12 cellular contexts compared by ENCODE assay signal in the genomic region with DNA sequence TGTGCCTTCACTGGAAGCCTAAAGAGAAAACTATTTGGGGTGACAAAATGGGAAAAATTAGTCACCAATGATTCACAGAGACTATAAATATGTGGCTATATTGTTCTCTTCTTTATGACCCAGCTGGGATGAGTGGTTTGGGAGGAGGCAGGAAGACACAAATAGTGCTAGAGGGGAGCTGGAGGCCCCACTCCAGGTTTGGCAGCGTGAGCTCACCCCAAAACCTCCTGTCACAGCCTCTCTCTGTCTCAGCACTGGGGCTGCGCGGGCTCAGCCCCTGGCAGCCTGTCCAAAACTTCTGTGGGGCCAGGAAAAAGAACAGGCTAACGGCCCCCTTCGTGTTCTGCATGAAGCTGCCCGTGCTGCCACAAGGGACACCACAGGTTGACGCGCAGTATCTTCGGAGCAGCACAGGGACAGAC.
DNase-seq lines count a peak whose midpoint lies in the region; ATAC-seq, FAIRE-seq and TF ChIP-seq lines count a peak whose summit lies in the region.
"Had no signal": no experiment of that assay in that cellular context is flagged by ENCODE, and none has a peak within 500 bp of the region (broad histone marks: within the 10 kb centered on the region; RNA-seq: fewer than 3 reads in every experiment).

No MANE protein-coding gene starts in this region.

- no peak overlapping the region for H3K9ac ChIP-seq in HepG2 (ENCODE audit: insufficient read depth, low read depth, low read length)
- no peak overlapping the region for H3K9ac ChIP-seq in MM.1S (ENCODE audit: low read length)

- no peak for TF ChIP-seq RAD21 in HepG2 (CRISPR knock-in tag; IDR thresholded peaks at IDR 0.05)

- in situ Hi-C loops in HepG2 (cut with HindIII; ENCODE audit: extremely low pct_ligation_motif_present, low pct_unique_long_range_greater_than_20kb) = no loop called here

- H3K79me2 ChIP-seq in HepG2 (ENCODE audit: insufficient read depth, low read length) (no peaks in the 10 kb centered on the region), MM.1S (ENCODE audit: low read length) (no peaks in the 10 kb centered on the region)

- TF ChIP-seq EP300 in HepG2 (IDR thresholded peaks at IDR 0.05; ENCODE audit: low read depth in 2 of 2, low read length in 2 of 2) (no peak), HepG2 (CRISPR knock-in tag; IDR thresholded peaks at IDR 0.05; ENCODE audit: borderline replicate concordance) (no peak)

- H2AFZ ChIP-seq in HepG2 (ENCODE audit: low read length) = no peak overlapping the region
- no peak overlapping the region for H2AFZ ChIP-seq in MM.1S (ENCODE audit: low read length)

- BruUV-seq in HepG2 (replicated peaks; lab: Mats Ljungman, UMichigan) = no TSS peak

- POLR2A ChIA-PET in HepG2 (lab: Yijun Ruan, JAX) (no interaction called here), GM10248 (lab: Yijun Ruan, JAX) (no interaction called here)

- H3K4me1 ChIP-seq in HepG2 (ENCODE audit: insufficient read depth, low read length) (no peaks in the 10 kb centered on the region), right lobe of liver (no peaks in the 10 kb centered on the region), tibial artery (peaks cover 0 to 51% (median 36%) of the 10 kb centered on the region in 4 donors), MM.1S (ENCODE audit: low read length) (no peaks in the 10 kb centered on the region)

- H3K27ac ChIP-seq in HepG2 (ENCODE audit: extremely low read length, insufficient read depth, low read length) (no peak overlapping the region), right lobe of liver (no peak overlapping the region), tibial artery (peak overlapping the region; percentile 67 to 79), MM.1S (ENCODE audit: low read length) (no peak overlapping the region)

- H3K9me3 ChIP-seq in HepG2 (ENCODE audit: low read length) (no peaks in the 10 kb centered on the region), right lobe of liver (no peaks in the 10 kb centered on the region), tibial artery (no peaks in the 10 kb centered on the region), MM.1S (replicated peaks; ENCODE audit: insufficient read depth, low read length) (no peaks in the 10 kb centered on the region)

- H3K9me2 ChIP-seq in MM.1S (replicated peaks; ENCODE audit: insufficient read depth, low read length) = no peaks in the 10 kb centered on the region

- no peaks in the 10 kb centered on the region for H3F3A ChIP-seq in MM.1S (ENCODE audit: insufficient read depth, low read length)

- intact Hi-C loops in HepG2 (cut with micrococcal nuclease; ENCODE audit: unreplicated experiment) (no loop called here), right lobe of liver (cut with DNase I) (no loop called here), tibial artery (cut with DNase I; ENCODE audit: low total_unique reads) (no loop called here)

- no peaks in the 10 kb centered on the region for H4K20me1 ChIP-seq in HepG2 (ENCODE audit: insufficient read depth, low read length)
- H4K20me1 ChIP-seq in MM.1S (ENCODE audit: insufficient read depth, low read length) = no peaks in the 10 kb centered on the region

- no peak overlapping the region for H3K4me3 ChIP-seq in HepG2 (replicated peaks in 1 of 3; ENCODE audit: insufficient read depth in 1 of 3, low read depth in 2 of 3, low read length in 3 of 3)
- no peak overlapping the region for H3K4me3 ChIP-seq in right lobe of liver
- H3K4me3 ChIP-seq in tibial artery = no peak overlapping the region
- no peak overlapping the region for H3K4me3 ChIP-seq in MM.1S (ENCODE audit: low read length)

- TF ChIP-seq POLR2A in HepG2 (IDR thresholded peaks at IDR 0.05; ENCODE audit: insufficient read depth in 1 of 2, low read depth in 2 of 2, low read length in 2 of 2) (no peak), right lobe of liver (IDR thresholded peaks at IDR 0.05) (no peak)

- FAIRE-seq in HepG2 (lab: Jason Lieb, UNC) = no peak

- 20% methylated on average over 8 of the region's 9 CpGs for WGBS in HepG2 (ENCODE audit: low lambda C conversion rate)
- WGBS in right lobe of liver (ENCODE audit: insufficient coverage, low coverage, low lambda C conversion rate, missing lambda C conversion rate) = 65% methylated on average over 4 of the region's 9 CpGs

- CTCF ChIA-PET in HepG2 (lab: Yijun Ruan, JAX; ENCODE audit: low intra/inter-chr PET ratio, low total read pairs) = no interaction called here
- CTCF ChIA-PET in GM10248 (lab: Yijun Ruan, JAX) = interaction anchor here (3.2 kb wide), 1 partner anchor 11 kb away, joined by 11 read pairs; no protein-coding TSS in a partner anchor

- no peak for TF ChIP-seq CTCF in HepG2 (CRISPR knock-in tag; IDR thresholded peaks at IDR 0.05)
- no peak for TF ChIP-seq CTCF in right lobe of liver (IDR thresholded peaks at IDR 0.05)
- TF ChIP-seq CTCF in tibial artery (IDR thresholded peaks at IDR 0.05) = no peak
- TF ChIP-seq CTCF in MM.1S (IDR thresholded peaks at IDR 0.05; ENCODE audit: low read length) = no peak
- TF ChIP-seq CTCF in GM10248 (IDR thresholded peaks at IDR 0.05; ENCODE audit: control extremely low read depth, extremely low read depth, low read depth, missing control alignments) = no peak

- H3K27me3 ChIP-seq in HepG2 (ENCODE audit: control insufficient read depth in 1 of 2, insufficient read depth in 2 of 2, low read length in 2 of 2) (no peaks in the 10 kb centered on the region), right lobe of liver (no peaks in the 10 kb centered on the region), tibial artery (no peaks in the 10 kb centered on the region), MM.1S (replicated peaks; ENCODE audit: insufficient read depth, low read length) (no peaks in the 10 kb centered on the region)

- ATAC-seq in HepG2 (peak; percentile 69), right lobe of liver (no peak)
- ATAC-seq: stimulated activated naive B cell treated with anti-CD40 and anti-IgM and Interleukin-4, amounts not matched to agents 10 μg/mL and 1 μg/mL and 100 μg/mL, for 72 hours had no signal

- H3K36me3 ChIP-seq in HepG2 (replicated peaks in 1 of 2; ENCODE audit: control insufficient read depth in 1 of 2, insufficient read depth in 2 of 2, low read length in 2 of 2) (no peaks in the 10 kb centered on the region), right lobe of liver (no peaks in the 10 kb centered on the region), tibial artery (no peaks in the 10 kb centered on the region), MM.1S (replicated peaks; ENCODE audit: insufficient read depth, low read length) (no peaks in the 10 kb centered on the region)

- H3K4me2 ChIP-seq in HepG2 (ENCODE audit: low read depth, low read length) = no peak overlapping the region
- H3K4me2 ChIP-seq in MM.1S (ENCODE audit: low read depth, low read length) = no peak overlapping the region

- no peak for DNase-seq in HepG2 (ENCODE audit: low spot score)
- DNase-seq in right lobe of liver = no peak
- DNase-seq in SW480 (ENCODE audit: low spot score) = peak; percentile 52
- peak; percentile 64 for DNase-seq in fibroblast of gingiva (ENCODE audit: low read depth)
- no peak for DNase-seq in tibial artery
- no peak for DNase-seq in MM.1S
- DNase-seq in HK-2 (ENCODE audit: unreplicated experiment) = no peak
- no peak for DNase-seq in GM10248 (ENCODE audit: extremely low spot score)
- DNase-seq: islet precursor cell; nephron progenitor cell; Right ventricle myocardium superior; stimulated activated naive B cell treated with anti-CD40 and anti-IgM and Interleukin-4, amounts not matched to agents 10 μg/mL and 1 μg/mL and 100 μg/mL, for 72 hours had no signal

TF ChIP-seq in HepG2, 621 proteins besides CTCF, POLR2A, EP300 and RAD21:
- no peak for TF ChIP-seq ZNF570 (CRISPR knock-in tag; IDR thresholded peaks at IDR 0.05; ENCODE audit: borderline replicate concordance)
- no peak for TF ChIP-seq TCF12 (IDR thresholded peaks at IDR 0.05)
- TF ChIP-seq TCF12 (CRISPR knock-in tag; IDR thresholded peaks at IDR 0.05) = no peak
- no peak for TF ChIP-seq ESRRA (CRISPR knock-in tag; IDR thresholded peaks at IDR 0.05; ENCODE audit: low read depth)
- TF ChIP-seq, protein P1, sequence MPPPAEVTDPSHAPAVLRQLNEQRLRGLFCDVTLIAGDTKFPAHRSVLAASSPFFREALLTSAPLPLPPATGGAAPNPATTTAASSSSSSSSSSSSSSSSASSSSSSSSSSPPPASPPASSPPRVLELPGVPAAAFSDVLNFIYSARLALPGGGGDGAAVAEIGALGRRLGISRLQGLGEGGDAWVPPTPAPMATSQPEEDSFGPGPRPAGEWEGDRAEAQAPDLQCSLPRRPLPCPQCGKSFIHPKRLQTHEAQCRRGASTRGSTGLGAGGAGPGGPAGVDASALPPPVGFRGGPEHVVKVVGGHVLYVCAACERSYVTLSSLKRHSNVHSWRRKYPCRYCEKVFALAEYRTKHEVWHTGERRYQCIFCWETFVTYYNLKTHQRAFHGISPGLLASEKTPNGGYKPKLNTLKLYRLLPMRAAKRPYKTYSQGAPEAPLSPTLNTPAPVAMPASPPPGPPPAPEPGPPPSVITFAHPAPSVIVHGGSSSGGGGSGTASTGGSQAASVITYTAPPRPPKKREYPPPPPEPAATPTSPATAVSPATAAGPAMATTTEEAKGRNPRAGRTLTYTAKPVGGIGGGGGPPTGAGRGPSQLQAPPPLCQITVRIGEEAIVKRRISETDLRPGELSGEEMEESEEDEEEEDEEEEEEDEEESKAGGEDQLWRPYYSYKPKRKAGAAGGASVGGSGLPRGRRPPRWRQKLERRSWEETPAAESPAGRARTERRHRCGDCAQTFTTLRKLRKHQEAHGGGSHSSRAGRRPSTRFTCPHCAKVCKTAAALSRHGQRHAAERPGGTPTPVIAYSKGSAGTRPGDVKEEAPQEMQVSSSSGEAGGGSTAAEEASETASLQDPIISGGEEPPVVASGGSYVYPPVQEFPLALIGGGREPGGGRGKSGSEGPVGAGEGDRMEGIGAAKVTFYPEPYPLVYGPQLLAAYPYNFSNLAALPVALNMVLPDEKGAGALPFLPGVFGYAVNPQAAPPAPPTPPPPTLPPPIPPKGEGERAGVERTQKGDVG (CRISPR knock-in tag; IDR thresholded peaks at IDR 0.05; ENCODE audit: borderline replicate concordance) = no peak
- no peak for TF ChIP-seq ZBTB21 (CRISPR knock-in tag; IDR thresholded peaks at IDR 0.05)
- TF ChIP-seq, protein P2, sequence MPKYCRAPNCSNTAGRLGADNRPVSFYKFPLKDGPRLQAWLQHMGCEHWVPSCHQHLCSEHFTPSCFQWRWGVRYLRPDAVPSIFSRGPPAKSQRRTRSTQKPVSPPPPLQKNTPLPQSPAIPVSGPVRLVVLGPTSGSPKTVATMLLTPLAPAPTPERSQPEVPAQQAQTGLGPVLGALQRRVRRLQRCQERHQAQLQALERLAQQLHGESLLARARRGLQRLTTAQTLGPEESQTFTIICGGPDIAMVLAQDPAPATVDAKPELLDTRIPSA (CRISPR knock-in tag; IDR thresholded peaks at IDR 0.05; ENCODE audit: borderline replicate concordance) = no peak
- TF ChIP-seq KDM6A (CRISPR knock-in tag; IDR thresholded peaks at IDR 0.05; ENCODE audit: low read depth) = no peak
- no peak for TF ChIP-seq SMAD3 (CRISPR knock-in tag; IDR thresholded peaks at IDR 0.05)
- TF ChIP-seq ZNF720 (CRISPR knock-in tag; IDR thresholded peaks at IDR 0.05) = no peak

Comparison
In these comparisons a context has a peak if more than half of its experiments do, and no peak if none do; other contexts are left out.
1. DNase-seq: peak in SW480 (single experiment) and fibroblast of gingiva (single experiment); none in HepG2 (single experiment), right lobe of liver (0 of 3), tibial artery (0 of 2), MM.1S (single experiment), HK-2 (single experiment) and GM10248 (single experiment).
2. H3K27ac ChIP-seq: peak in tibial artery (2 of 2); none in HepG2 (single experiment), right lobe of liver (0 of 3) and MM.1S (single experiment).